Comparison of ENCODE assay signal across 9 cellular contexts in genomic region chr17:31559647-31560501, GRCh38.
DNase-seq lines count a peak whose midpoint lies in the region; ATAC-seq and TF ChIP-seq lines count a peak whose summit lies in the region.
"Had no signal": no experiment of that assay in that cellular context is flagged by ENCODE, and none has a peak within 500 bp of the region (broad histone marks: within the 10 kb centered on the region; RNA-seq: fewer than 3 reads in every experiment).

No MANE protein-coding gene starts in this region.

- 14 to 23% methylated on average over 10 to 13 of the region's 82 CpGs for WGBS in upper lobe of left lung, 2 donors

- H3K27ac Mint-ChIP-seq in activated T-cell treated with anti-CD3 and anti-CD28 coated beads, Interleukin-2, amount 50 U/mL, for 24 hours = peak overlapping the region; percentile 33
- H3K27ac Mint-ChIP-seq in chondrocyte (ENCODE audit: unreplicated experiment) (peak overlapping the region; percentile 84), memory B cell (no peak overlapping the region)

- no peak for ATAC-seq in memory B cell (ENCODE audit: low read depth)
- peak in 1 of 2 donors; percentile 28 for ATAC-seq in upper lobe of left lung (ENCODE audit: low FRiP score in 2 of 2)
- no peak for ATAC-seq in GM21360 (IDR thresholded peaks at IDR 0.05; ENCODE audit: unreplicated experiment)
- no peak for ATAC-seq in HG02763 (IDR thresholded peaks at IDR 0.05; ENCODE audit: unreplicated experiment)

- peaks cover 9% of the 10 kb centered on the region for H3K27me3 Mint-ChIP-seq in activated T-cell treated with anti-CD3 and anti-CD28 coated beads, Interleukin-2, amount 50 U/mL, for 24 hours
- H3K27me3 Mint-ChIP-seq in chondrocyte (ENCODE audit: low read depth) = no peaks in the 10 kb centered on the region
- H3K27me3 Mint-ChIP-seq in memory B cell = no peaks in the 10 kb centered on the region

- TF ChIP-seq CTCF in chondrocyte (IDR thresholded peaks at IDR 0.05) (peak; percentile 40), upper lobe of left lung (IDR thresholded peaks at IDR 0.05) (no peak)

- no peak for TF ChIP-seq POLR2A in upper lobe of left lung (IDR thresholded peaks at IDR 0.05)

- no peaks in the 10 kb centered on the region for H3K36me3 ChIP-seq in upper lobe of left lung

- no peaks in the 10 kb centered on the region for H3K9me3 Mint-ChIP-seq in activated T-cell treated with anti-CD3 and anti-CD28 coated beads, Interleukin-2, amount 50 U/mL, for 24 hours
- H3K9me3 Mint-ChIP-seq in chondrocyte (ENCODE audit: low read depth) = no peaks in the 10 kb centered on the region
- H3K9me3 Mint-ChIP-seq in memory B cell = no peaks in the 10 kb centered on the region

- no peak for TF ChIP-seq EP300 in upper lobe of left lung (IDR thresholded peaks at IDR 0.05)

- peaks cover 24% of the 10 kb centered on the region for H3K4me1 Mint-ChIP-seq in activated T-cell treated with anti-CD3 and anti-CD28 coated beads, Interleukin-2, amount 50 U/mL, for 24 hours (ENCODE audit: low read depth)
- H3K4me1 Mint-ChIP-seq in chondrocyte (ENCODE audit: low read depth) (peaks cover 44% of the 10 kb centered on the region), memory B cell (peaks cover 6% of the 10 kb centered on the region)

- H3K27ac ChIP-seq in upper lobe of left lung = peak overlapping the region; percentile 88 to 92 (median 90)

- peak overlapping the region; percentile 67 to 75 (median 74) for H3K4me3 ChIP-seq in upper lobe of left lung

- DNase-seq in activated T-cell treated with anti-CD3 and anti-CD28 coated beads, Interleukin-2, amount 50 U/mL, for 24 hours = no peak
- DNase-seq in activated T-cell treated with anti-CD3 and anti-CD28 coated beads, Interleukin-2, amount 50 U/mL, for 1 hour = no peak
- DNase-seq in chondrocyte (ENCODE audit: low spot score) = no peak
- DNase-seq in memory B cell (ENCODE audit: low spot score in 2 of 2) = no peak
- peak in 1 of 2 donors; percentile 88 for DNase-seq in upper lobe of left lung
- DNase-seq in DMS 273 treated with DMSO at 0.1 percent for 48 hours (lab: John Stamatoyannopoulos, UW) = no peak
- DNase-seq: DMS79 had no signal

- H3K27me3 ChIP-seq in upper lobe of left lung = peaks cover 0 to 5% (median 0%) of the 10 kb centered on the region in 4 donors

- H3K36me3 Mint-ChIP-seq in activated T-cell treated with anti-CD3 and anti-CD28 coated beads, Interleukin-2, amount 50 U/mL, for 24 hours (ENCODE audit: low read depth) = no peaks in the 10 kb centered on the region
- H3K36me3 Mint-ChIP-seq in chondrocyte (ENCODE audit: low read depth) (no peaks in the 10 kb centered on the region), memory B cell (no peaks in the 10 kb centered on the region)

- H3K9me3 ChIP-seq in upper lobe of left lung = no peaks in the 10 kb centered on the region

- H3K4me3 Mint-ChIP-seq in activated T-cell treated with anti-CD3 and anti-CD28 coated beads, Interleukin-2, amount 50 U/mL, for 24 hours = peak overlapping the region; percentile 43
- H3K4me3 Mint-ChIP-seq in chondrocyte (ENCODE audit: unreplicated experiment) = peak overlapping the region; percentile 79
- peak overlapping the region; percentile 55 for H3K4me3 Mint-ChIP-seq in memory B cell

- H3K4me1 ChIP-seq in upper lobe of left lung = peaks cover 34 to 53% (median 39%) of the 10 kb centered on the region in 4 donors
